In genomic region chr11:100908746-100909145, GRCh38 we compare ENCODE assay signal across 12 cellular contexts.
A peak's percentile ranks its signal among the peaks of the same experiment; 100 is the strongest.
DNase-seq lines count a peak whose midpoint lies in the region; ATAC-seq and TF ChIP-seq lines count a peak whose summit lies in the region.
"Had no signal": no experiment of that assay in that cellular context is flagged by ENCODE, and none has a peak within 500 bp of the region (broad histone marks: within the 10 kb centered on the region; RNA-seq: fewer than 3 reads in every experiment).

No MANE protein-coding gene starts in this region.

- H3K36me3 Mint-ChIP-seq in activated CD8-positive, alpha-beta T cell treated with anti-CD3 and anti-CD28 coated beads for 36 hours (ENCODE audit: low read depth), result no peaks in the 10 kb centered on the region

- WGBS in IMR-90 (ENCODE audit: extremely low coverage in 2 of 2, insufficient read length in 1 of 2), 2 experiments, result no CpG with 5 or more reads among the region's 2 CpGs
- 65% methylated on average over 2 of the region's 2 CpGs for WGBS in mesenchymal stem cell

- DNase-seq in IMR-90 (peak; percentile 52), mesenchymal stem cell (peak; percentile 50), NCI-H1417 (lab: John Stamatoyannopoulos, UW) (no peak), dorsolateral prefrontal cortex (no peak), ecto neural progenitor cell (ENCODE audit: low spot score) (no peak)
- DNase-seq in activated CD8-positive, alpha-beta T cell treated with anti-CD3 and anti-CD28 coated beads for 36 hours, result no peak
- DNase-seq: heart right ventricle, mucosa of descending colon, NCI-H524 had no signal

- no peaks in the 10 kb centered on the region for H4K20me1 ChIP-seq in IMR-90 (ENCODE audit: insufficient read depth, low read length)

- H3K9me1 ChIP-seq in IMR-90 (ENCODE audit: insufficient read depth, low read length), result no peaks in the 10 kb centered on the region

- H2BK12ac ChIP-seq in mesenchymal stem cell (ENCODE audit: low read length in 2 of 2), result no peak overlapping the region

- no peak overlapping the region for H3K4me3 ChIP-seq in IMR-90 (ENCODE audit: insufficient read depth, low read depth, low read length)
- H3K4me3 ChIP-seq in mesenchymal stem cell (ENCODE audit: insufficient read depth in 1 of 2, low read depth in 1 of 2, low read length in 2 of 2), result no peak overlapping the region
- H3K4me3 ChIP-seq in dorsolateral prefrontal cortex, result no peak overlapping the region
- H3K4me3 ChIP-seq: heart right ventricle, mucosa of descending colon had no signal

- H3K23ac ChIP-seq in IMR-90 (ENCODE audit: low read depth, low read length) (no peak overlapping the region), mesenchymal stem cell (ENCODE audit: low read length in 2 of 2) (no peak overlapping the region)

- no peak overlapping the region for H3K4ac ChIP-seq in IMR-90 (ENCODE audit: low read depth, low read length)
- no peak overlapping the region for H3K4ac ChIP-seq in mesenchymal stem cell (ENCODE audit: low read depth in 1 of 2, low read length in 2 of 2)

- CTCF ChIA-PET in IMR-90 (lab: Yijun Ruan, JAX), result no interaction called here
- CTCF ChIA-PET in activated CD8-positive, alpha-beta T cell treated with anti-CD3 and anti-CD28 coated beads for 36 hours (lab: Charles Lee), result no interaction called here

- H2BK15ac ChIP-seq in IMR-90 (ENCODE audit: low read depth, low read length) (no peak overlapping the region), mesenchymal stem cell (ENCODE audit: low read depth, poor library complexity, severe bottlenecking) (no peak overlapping the region)

- BruUV-seq in IMR-90 (replicated peaks; lab: Mats Ljungman, UMichigan), result no TSS peak

- in situ Hi-C loops in IMR-90 (cut with MboI; ENCODE audit: low sequenced_read_pairs), result no loop called here

- TF ChIP-seq CTCF in IMR-90 (conservative IDR thresholded peaks at IDR 0.05; ENCODE audit: low read depth, low read length), result no peak
- no peak for TF ChIP-seq CTCF in dorsolateral prefrontal cortex (IDR thresholded peaks at IDR 0.05 in 54 of 56, conservative IDR thresholded peaks at IDR 0.05 in 2 of 56; ENCODE audit: low read depth in 1 of 56, partially characterized antibody in 56 of 56)
- TF ChIP-seq CTCF in activated CD8-positive, alpha-beta T cell treated with anti-CD3 and anti-CD28 coated beads for 36 hours (IDR thresholded peaks at IDR 0.05), result no peak

- no peak for TF ChIP-seq POLR2A in IMR-90 (IDR thresholded peaks at IDR 0.05; ENCODE audit: low read depth, low read length)

- H3K4me3 Mint-ChIP-seq in activated CD8-positive, alpha-beta T cell treated with anti-CD3 and anti-CD28 coated beads for 36 hours, result no peak overlapping the region
- H3K4me3 Mint-ChIP-seq: stimulated activated memory B cell treated with anti-CD40 and anti-IgM and Interleukin-4, amounts not matched to agents 10 μg/mL and 1 μg/mL and 100 μg/mL, for 72 hours had no signal

- no peak overlapping the region for H3K27ac Mint-ChIP-seq in activated CD8-positive, alpha-beta T cell treated with anti-CD3 and anti-CD28 coated beads for 36 hours
- H3K27ac Mint-ChIP-seq: stimulated activated memory B cell treated with anti-CD40 and anti-IgM and Interleukin-4, amounts not matched to agents 10 μg/mL and 1 μg/mL and 100 μg/mL, for 72 hours had no signal

- no peak overlapping the region for H3K4me2 ChIP-seq in IMR-90 (ENCODE audit: low read depth, low read length)
- H3K4me2 ChIP-seq in mesenchymal stem cell (ENCODE audit: low read length, poor library complexity, severe bottlenecking), result no peak overlapping the region

- no peak overlapping the region for H4K8ac ChIP-seq in IMR-90 (ENCODE audit: low read depth in 2 of 2, low read length in 2 of 2)
- no peak overlapping the region for H4K8ac ChIP-seq in mesenchymal stem cell (ENCODE audit: low read length)

- no peaks in the 10 kb centered on the region for H3K4me1 Mint-ChIP-seq in activated CD8-positive, alpha-beta T cell treated with anti-CD3 and anti-CD28 coated beads for 36 hours (ENCODE audit: low read depth)

- intact Hi-C loops in IMR-90 (cut with micrococcal nuclease) (no loop called here), dorsolateral prefrontal cortex (cut with DNase I) (no loop called here)
- intact Hi-C loops in activated CD8-positive, alpha-beta T cell treated with anti-CD3 and anti-CD28 coated beads for 36 hours (cut with micrococcal nuclease), result no loop called here

- H4K5ac ChIP-seq in IMR-90 (ENCODE audit: low read depth, low read length), result no peak overlapping the region

- POLR2A ChIA-PET in IMR-90 (lab: Charles Lee; ENCODE audit: unreplicated experiment), result no interaction called here
- POLR2A ChIA-PET in activated CD8-positive, alpha-beta T cell treated with anti-CD3 and anti-CD28 coated beads for 36 hours (lab: Charles Lee), result no interaction called here

- H3K27me3 Mint-ChIP-seq in activated CD8-positive, alpha-beta T cell treated with anti-CD3 and anti-CD28 coated beads for 36 hours, result no peaks in the 10 kb centered on the region
- H3K27me3 Mint-ChIP-seq: stimulated activated memory B cell treated with anti-CD40 and anti-IgM and Interleukin-4, amounts not matched to agents 10 μg/mL and 1 μg/mL and 100 μg/mL, for 72 hours had no signal

- H3K18ac ChIP-seq in IMR-90 (ENCODE audit: low read depth, low read length) (no peak overlapping the region), mesenchymal stem cell (ENCODE audit: low read depth in 1 of 2, low read length in 2 of 2) (no peak overlapping the region)

- H3K27me3 ChIP-seq in IMR-90 (ENCODE audit: control insufficient read depth, insufficient read depth, low read length) (no peaks in the 10 kb centered on the region), mesenchymal stem cell (ENCODE audit: control insufficient read depth in 1 of 2, insufficient read depth in 1 of 2, low read length in 2 of 2) (no peaks in the 10 kb centered on the region), dorsolateral prefrontal cortex (no peaks in the 10 kb centered on the region)
- H3K27me3 ChIP-seq: heart right ventricle had no signal

- H3K79me1 ChIP-seq in IMR-90 (ENCODE audit: low read depth in 1 of 2, low read length in 2 of 2) (no peaks in the 10 kb centered on the region; a peak in 2 of 4 replicates), mesenchymal stem cell (replicated peaks; ENCODE audit: low read length, poor library complexity, severe bottlenecking) (peaks cover 14% of the 10 kb centered on the region)

- no peak overlapping the region for H3K27ac ChIP-seq in IMR-90 (ENCODE audit: insufficient read depth, low read length)
- H3K27ac ChIP-seq in mesenchymal stem cell (ENCODE audit: low read length, poor library complexity, severe bottlenecking), result no peak overlapping the region
- no peak overlapping the region for H3K27ac ChIP-seq in dorsolateral prefrontal cortex
- H3K27ac ChIP-seq: heart right ventricle had no signal

- ATAC-seq in GM18868 (IDR thresholded peaks at IDR 0.05; ENCODE audit: unreplicated experiment), result peak; percentile 59
- peak; percentile 65 for ATAC-seq in HG02678 (IDR thresholded peaks at IDR 0.05; ENCODE audit: unreplicated experiment)
- ATAC-seq in IMR-90 (ENCODE audit: low read depth), result peak; percentile 24; the same call in 1 of the 2 replicates
- ATAC-seq in activated CD8-positive, alpha-beta T cell treated with anti-CD3 and anti-CD28 coated beads for 36 hours, result no peak
- ATAC-seq: heart right ventricle; mucosa of descending colon; stimulated activated memory B cell treated with anti-CD40 and anti-IgM and Interleukin-4, amounts not matched to agents 10 μg/mL and 1 μg/mL and 100 μg/mL, for 72 hours had no signal

- H2AK9ac ChIP-seq in IMR-90 (replicated peaks; ENCODE audit: low read depth, low read length, poor library complexity), result no peak overlapping the region

- H3K9me3 Mint-ChIP-seq in activated CD8-positive, alpha-beta T cell treated with anti-CD3 and anti-CD28 coated beads for 36 hours, result no peaks in the 10 kb centered on the region
- H3K9me3 Mint-ChIP-seq: stimulated activated memory B cell treated with anti-CD40 and anti-IgM and Interleukin-4, amounts not matched to agents 10 μg/mL and 1 μg/mL and 100 μg/mL, for 72 hours had no signal

- H3K4me1 ChIP-seq in IMR-90 (ENCODE audit: control insufficient read depth, insufficient read depth, low read length) (no peaks in the 10 kb centered on the region), mesenchymal stem cell (ENCODE audit: control insufficient read depth, insufficient read depth, low read depth, low read length) (no peaks in the 10 kb centered on the region)
- H3K4me1 ChIP-seq: heart right ventricle had no signal

- H3K14ac ChIP-seq in IMR-90 (replicated peaks; ENCODE audit: low read depth, low read length), result no peak overlapping the region
- H3K14ac ChIP-seq in mesenchymal stem cell (ENCODE audit: low read length in 2 of 2), result no peak overlapping the region

- H4K91ac ChIP-seq in IMR-90 (ENCODE audit: insufficient read depth, low read depth, low read length) (no peak overlapping the region), mesenchymal stem cell (ENCODE audit: low read length) (no peak overlapping the region)

- no peak for TF ChIP-seq RAD21 in IMR-90 (IDR thresholded peaks at IDR 0.05; ENCODE audit: low read length)

- H3K36me3 ChIP-seq in IMR-90 (ENCODE audit: control insufficient read depth, insufficient read depth, low read length), result no peaks in the 10 kb centered on the region
- no peaks in the 10 kb centered on the region for H3K36me3 ChIP-seq in mesenchymal stem cell (ENCODE audit: control insufficient read depth in 1 of 2, insufficient read depth in 2 of 2, low read depth in 1 of 2, low read length in 2 of 2)

- H2AFZ ChIP-seq in IMR-90 (replicated peaks; ENCODE audit: low read length, poor library complexity) (no peak overlapping the region), mesenchymal stem cell (ENCODE audit: low read depth, low read length) (no peak overlapping the region)

- dilution Hi-C loops in IMR-90 (cut with HindIII; ENCODE audit: low sequenced_read_pairs, unreplicated experiment), result no loop called here

- H2BK5ac ChIP-seq in IMR-90 (ENCODE audit: low read depth, low read length, poor library complexity, severe bottlenecking) (no peak overlapping the region), mesenchymal stem cell (ENCODE audit: low read depth, low read length, poor library complexity, severe bottlenecking) (no peak overlapping the region)

- H3K9ac ChIP-seq in IMR-90 (ENCODE audit: low read depth, low read length) (no peak overlapping the region), mesenchymal stem cell (ENCODE audit: low read length) (no peak overlapping the region)

- no peak overlapping the region for H2BK20ac ChIP-seq in IMR-90 (ENCODE audit: low read depth, low read length)

- H2BK120ac ChIP-seq in IMR-90 (ENCODE audit: low read depth, low read length) (no peak overlapping the region), mesenchymal stem cell (ENCODE audit: low read depth, low read length) (no peak overlapping the region)

- no peak overlapping the region for H2AK5ac ChIP-seq in IMR-90 (ENCODE audit: low read depth, low read length)
- H2AK5ac ChIP-seq in mesenchymal stem cell (ENCODE audit: low read length, severe bottlenecking), result no peak overlapping the region

- no peaks in the 10 kb centered on the region for H3K9me3 ChIP-seq in IMR-90 (ENCODE audit: control insufficient read depth, insufficient read depth, low read length)
- H3K9me3 ChIP-seq in mesenchymal stem cell (ENCODE audit: control insufficient read depth, low read length), result no peaks in the 10 kb centered on the region
- H3K9me3 ChIP-seq: heart right ventricle, mucosa of descending colon had no signal

- no peak overlapping the region for H3K56ac ChIP-seq in IMR-90 (ENCODE audit: extremely low read depth, insufficient read depth, low read length)

TF ChIP-seq in IMR-90, 13 proteins besides CTCF, POLR2A, EP300 and RAD21 (continues in another document):
- no peak for TF ChIP-seq CEBPB (IDR thresholded peaks at IDR 0.05; ENCODE audit: low read depth, low read length)

Comparison
In these comparisons a context has a peak if more than half of its experiments do, and no peak if none do; other contexts are left out.
1. DNase-seq: peak in IMR-90 (single experiment) and mesenchymal stem cell (single experiment); none in NCI-H1417 (0 of 3), dorsolateral prefrontal cortex (0 of 10), ecto neural progenitor cell (single experiment) and activated CD8-positive, alpha-beta T cell treated with anti-CD3 and anti-CD28 coated beads for 36 hours (single experiment).